In the genomic region with DNA sequence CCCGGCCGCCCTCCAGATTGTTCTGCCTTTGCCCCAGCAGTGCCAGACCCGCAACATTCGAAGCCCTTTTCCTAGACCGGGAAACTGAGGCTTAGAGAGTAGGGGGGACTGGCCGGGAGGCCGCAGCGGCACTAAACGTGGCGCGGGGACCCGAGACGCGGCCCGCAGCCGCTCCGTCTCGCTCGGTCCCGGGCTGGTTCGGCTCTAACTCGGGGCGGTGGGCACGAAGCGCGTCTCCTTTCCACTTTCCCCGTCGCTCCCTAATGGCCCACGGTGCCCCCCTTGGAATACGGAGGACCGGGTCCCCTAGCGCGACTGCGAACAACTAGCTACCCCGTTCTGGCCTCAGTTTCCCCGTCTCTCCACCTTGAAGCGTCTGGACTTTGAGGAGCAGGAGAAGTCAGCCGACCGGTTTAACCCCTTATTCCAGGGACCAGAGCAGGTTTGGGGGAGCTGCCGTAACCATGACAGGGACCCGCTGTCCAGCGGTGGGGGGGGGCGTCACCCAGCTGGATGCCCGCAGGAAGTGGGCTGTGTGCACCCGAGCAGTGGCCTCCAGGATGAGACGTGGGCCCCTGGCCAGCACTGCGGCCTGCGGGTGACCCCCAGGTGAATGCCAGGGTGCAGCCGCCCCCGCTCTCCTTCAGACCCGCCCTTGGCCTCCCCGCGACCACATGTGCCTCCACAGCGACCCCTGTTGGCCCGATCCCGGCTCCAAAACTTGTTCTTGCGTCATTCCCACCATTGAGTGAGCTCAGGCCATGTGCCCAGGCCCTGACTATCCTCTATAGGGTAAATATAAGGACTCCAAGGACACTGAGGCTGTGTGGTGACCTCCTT, we compare ENCODE assay signal across 1 cellular context.
TF ChIP-seq lines count a peak whose summit lies in the region.

No MANE protein-coding gene starts in this region.

TF ChIP-seq in A549, 52 proteins besides CTCF, POLR2A, EP300 and RAD21 (continued from another document):
- TF ChIP-seq, protein P1, sequence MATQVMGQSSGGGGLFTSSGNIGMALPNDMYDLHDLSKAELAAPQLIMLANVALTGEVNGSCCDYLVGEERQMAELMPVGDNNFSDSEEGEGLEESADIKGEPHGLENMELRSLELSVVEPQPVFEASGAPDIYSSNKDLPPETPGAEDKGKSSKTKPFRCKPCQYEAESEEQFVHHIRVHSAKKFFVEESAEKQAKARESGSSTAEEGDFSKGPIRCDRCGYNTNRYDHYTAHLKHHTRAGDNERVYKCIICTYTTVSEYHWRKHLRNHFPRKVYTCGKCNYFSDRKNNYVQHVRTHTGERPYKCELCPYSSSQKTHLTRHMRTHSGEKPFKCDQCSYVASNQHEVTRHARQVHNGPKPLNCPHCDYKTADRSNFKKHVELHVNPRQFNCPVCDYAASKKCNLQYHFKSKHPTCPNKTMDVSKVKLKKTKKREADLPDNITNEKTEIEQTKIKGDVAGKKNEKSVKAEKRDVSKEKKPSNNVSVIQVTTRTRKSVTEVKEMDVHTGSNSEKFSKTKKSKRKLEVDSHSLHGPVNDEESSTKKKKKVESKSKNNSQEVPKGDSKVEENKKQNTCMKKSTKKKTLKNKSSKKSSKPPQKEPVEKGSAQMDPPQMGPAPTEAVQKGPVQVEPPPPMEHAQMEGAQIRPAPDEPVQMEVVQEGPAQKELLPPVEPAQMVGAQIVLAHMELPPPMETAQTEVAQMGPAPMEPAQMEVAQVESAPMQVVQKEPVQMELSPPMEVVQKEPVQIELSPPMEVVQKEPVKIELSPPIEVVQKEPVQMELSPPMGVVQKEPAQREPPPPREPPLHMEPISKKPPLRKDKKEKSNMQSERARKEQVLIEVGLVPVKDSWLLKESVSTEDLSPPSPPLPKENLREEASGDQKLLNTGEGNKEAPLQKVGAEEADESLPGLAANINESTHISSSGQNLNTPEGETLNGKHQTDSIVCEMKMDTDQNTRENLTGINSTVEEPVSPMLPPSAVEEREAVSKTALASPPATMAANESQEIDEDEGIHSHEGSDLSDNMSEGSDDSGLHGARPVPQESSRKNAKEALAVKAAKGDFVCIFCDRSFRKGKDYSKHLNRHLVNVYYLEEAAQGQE (IDR thresholded peaks at IDR 0.05) = 0 out of 2 replicates have a peak, but pooled peaks have one; percentile 11
- TF ChIP-seq BHLHE40 (IDR thresholded peaks at IDR 0.05; ENCODE audit: low read depth, low read length) = no peak
- TF ChIP-seq RNF2 (IDR thresholded peaks at IDR 0.05; ENCODE audit: borderline replicate concordance, low read depth) = no peak
- TF ChIP-seq ZFP36 (IDR thresholded peaks at IDR 0.05; ENCODE audit: borderline replicate concordance, partially characterized antibody) = no peak
- TF ChIP-seq HOXB13 (CRISPR knock-in tag; IDR thresholded peaks at IDR 0.05; ENCODE audit: low read depth) = no peak
- TF ChIP-seq JUN (IDR thresholded peaks at IDR 0.05) = no peak
- no peak for TF ChIP-seq RFX5 (IDR thresholded peaks at IDR 0.05)
- peak; percentile 62 to 93 for TF ChIP-seq CEBPB (IDR thresholded peaks at IDR 0.05)
- TF ChIP-seq SREBF2 (IDR thresholded peaks at IDR 0.05) = no peak
- TF ChIP-seq JUNB (IDR thresholded peaks at IDR 0.05) = no peak
- no peak for TF ChIP-seq ESRRA (IDR thresholded peaks at IDR 0.05; ENCODE audit: borderline replicate concordance, low read length)
- no peak for TF ChIP-seq RCOR1 (IDR thresholded peaks at IDR 0.05; ENCODE audit: low read depth, low read length)
- TF ChIP-seq FOXS1 (CRISPR knock-in tag; IDR thresholded peaks at IDR 0.05) = no peak
- TF ChIP-seq CBX8 (IDR thresholded peaks at IDR 0.05) = no peak
- no peak for TF ChIP-seq MAZ (IDR thresholded peaks at IDR 0.05; ENCODE audit: borderline replicate concordance, low read depth, low read length)
- no peak for TF ChIP-seq CHD4 (IDR thresholded peaks at IDR 0.05; ENCODE audit: borderline replicate concordance)
- TF ChIP-seq, protein P2, sequence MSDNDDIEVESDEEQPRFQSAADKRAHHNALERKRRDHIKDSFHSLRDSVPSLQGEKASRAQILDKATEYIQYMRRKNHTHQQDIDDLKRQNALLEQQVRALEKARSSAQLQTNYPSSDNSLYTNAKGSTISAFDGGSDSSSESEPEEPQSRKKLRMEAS (IDR thresholded peaks at IDR 0.05) = peak; percentile 98
- no peak for TF ChIP-seq EHF (CRISPR knock-in tag; IDR thresholded peaks at IDR 0.05)
- no peak for TF ChIP-seq FOSL2 (IDR thresholded peaks at IDR 0.05)
- TF ChIP-seq FOSL2 (CRISPR knock-in tag; IDR thresholded peaks at IDR 0.05) = 0 out of 2 replicates have a peak, but pooled peaks have one; percentile 10
- TF ChIP-seq HOXB5 (CRISPR knock-in tag; IDR thresholded peaks at IDR 0.05) = no peak
